Comparison of ENCODE assay signal across 15 cellular contexts in genomic region chr15:71471347-71471746, GRCh38.
DNase-seq lines count a peak whose midpoint lies in the region; ATAC-seq, FAIRE-seq and TF ChIP-seq lines count a peak whose summit lies in the region.
"Had no signal": no experiment of that assay in that cellular context is flagged by ENCODE, and none has a peak within 500 bp of the region (broad histone marks: within the 10 kb centered on the region; RNA-seq: fewer than 3 reads in every experiment).

No MANE protein-coding gene starts in this region.

- dilution Hi-C loops in keratinocyte (cut with MboI; ENCODE audit: extremely low pct_ligation_motif_present, low sequenced_read_pairs): no loop called here

- H3K9me2 ChIP-seq in PC-3 (replicated peaks; ENCODE audit: low read length) (no peaks in the 10 kb centered on the region), OCI-LY7 (ENCODE audit: insufficient read depth, low read length) (no peaks in the 10 kb centered on the region)

- H3K36me3 ChIP-seq in PC-3 (ENCODE audit: low read depth, low read length) (no peaks in the 10 kb centered on the region), keratinocyte (ENCODE audit: control insufficient read depth in 2 of 2, extremely low read depth in 1 of 2, insufficient read depth in 2 of 2, low read length in 2 of 2) (peaks cover 7 to 10% of the 10 kb centered on the region in 2 experiments), OCI-LY7 (ENCODE audit: insufficient read depth, low read length) (no peaks in the 10 kb centered on the region)
- H3K36me3 ChIP-seq in CD4-positive, alpha-beta memory T cell (ENCODE audit: insufficient read depth, low read length): no peaks in the 10 kb centered on the region
- H3K36me3 ChIP-seq: BE2C, gastroesophageal sphincter had no signal

- no peaks in the 10 kb centered on the region for H3K9me3 Mint-ChIP-seq in CD4-positive, alpha-beta memory T cell
- H3K9me3 Mint-ChIP-seq: effector memory CD8-positive, alpha-beta T cell had no signal

- H3K4me3 ChIP-seq in PC-3 (ENCODE audit: low read length) (no peak overlapping the region), keratinocyte (ENCODE audit: control insufficient read depth in 2 of 3, extremely low read depth in 1 of 3, insufficient read depth in 2 of 3, low read depth in 1 of 3, low read length in 3 of 3) (peak overlapping the region in 1 of 3 experiments; percentile 41), OCI-LY7 (ENCODE audit: low read depth, low read length, poor library complexity, severe bottlenecking) (no peak overlapping the region)
- H3K4me3 ChIP-seq in CD4-positive, alpha-beta memory T cell (ENCODE audit: low read length in 2 of 2): no peak overlapping the region
- H3K4me3 ChIP-seq: gastroesophageal sphincter had no signal

- H3K79me2 ChIP-seq in PC-3 (ENCODE audit: low read length): no peaks in the 10 kb centered on the region
- no peaks in the 10 kb centered on the region for H3K79me2 ChIP-seq in keratinocyte (ENCODE audit: control insufficient read depth, insufficient read depth, low read length)
- no peaks in the 10 kb centered on the region for H3K79me2 ChIP-seq in OCI-LY7 (ENCODE audit: insufficient read depth, low read depth, low read length)

- H4K20me1 ChIP-seq in PC-3 (ENCODE audit: low read length) (no peaks in the 10 kb centered on the region), keratinocyte (ENCODE audit: control insufficient read depth, extremely low read depth, insufficient read depth, low read length) (no peaks in the 10 kb centered on the region), OCI-LY7 (ENCODE audit: insufficient read depth, low read length) (no peaks in the 10 kb centered on the region)

- ATAC-seq in GM18511 (IDR thresholded peaks at IDR 0.05; ENCODE audit: unreplicated experiment): peak; percentile 76
- ATAC-seq in PC-3: no peak
- ATAC-seq: effector memory CD8-positive, alpha-beta T cell; gastroesophageal sphincter had no signal

- BruUV-seq in PC-3 (replicated peaks; lab: Mats Ljungman, UMichigan): no TSS peak
- no TSS peak for BruUV-seq in OCI-LY7 (replicated peaks; lab: Mats Ljungman, UMichigan)

- H3K4me3 Mint-ChIP-seq in CD4-positive, alpha-beta memory T cell: no peak overlapping the region
- H3K4me3 Mint-ChIP-seq: brain; effector memory CD8-positive, alpha-beta T cell had no signal

- H3K27ac ChIP-seq in PC-3 (ENCODE audit: low read length) (no peak overlapping the region), keratinocyte (ENCODE audit: control insufficient read depth, insufficient read depth, low read length) (peak overlapping the region; percentile 84), OCI-LY7 (ENCODE audit: low read depth, low read length, poor library complexity, severe bottlenecking) (no peak overlapping the region), substantia nigra (ENCODE audit: low read depth, low read length, poor library complexity, severe bottlenecking) (no peak overlapping the region)
- H3K27ac ChIP-seq in CD4-positive, alpha-beta memory T cell (ENCODE audit: low read depth, low read length): no peak overlapping the region
- H3K27ac ChIP-seq: gastroesophageal sphincter had no signal

- peaks cover 9% of the 10 kb centered on the region; the same call in 1 of the 2 replicates for H3K4me1 ChIP-seq in PC-3 (ENCODE audit: insufficient read depth, low read length)
- peaks cover 15% of the 10 kb centered on the region for H3K4me1 ChIP-seq in keratinocyte (ENCODE audit: control insufficient read depth, extremely low read depth, insufficient read depth, low read length)
- peaks cover 14% of the 10 kb centered on the region for H3K4me1 ChIP-seq in OCI-LY7 (ENCODE audit: insufficient read depth, low read length, poor library complexity, severe bottlenecking)
- H3K4me1 ChIP-seq in CD4-positive, alpha-beta memory T cell (ENCODE audit: insufficient read depth, low read length): no peaks in the 10 kb centered on the region
- H3K4me1 ChIP-seq: BE2C, gastroesophageal sphincter had no signal

- no peaks in the 10 kb centered on the region for H3K27me3 ChIP-seq in PC-3 (ENCODE audit: low read length)
- H3K27me3 ChIP-seq in keratinocyte (ENCODE audit: control insufficient read depth, extremely low read depth, insufficient read depth, low read length): no peaks in the 10 kb centered on the region
- no peaks in the 10 kb centered on the region for H3K27me3 ChIP-seq in CD4-positive, alpha-beta memory T cell (ENCODE audit: insufficient read depth, low read length)
- H3K27me3 ChIP-seq: BE2C, gastroesophageal sphincter had no signal

- no peak overlapping the region for H3K27ac Mint-ChIP-seq in CD4-positive, alpha-beta memory T cell
- H3K27ac Mint-ChIP-seq: effector memory CD8-positive, alpha-beta T cell had no signal

- H3K4me2 ChIP-seq in PC-3 (ENCODE audit: low read length) (no peak overlapping the region), keratinocyte (ENCODE audit: control insufficient read depth, extremely low read depth, insufficient read depth, low read depth, low read length) (peak overlapping the region; percentile 69), OCI-LY7 (ENCODE audit: low read length) (no peak overlapping the region)

- H3F3A ChIP-seq in PC-3 (ENCODE audit: low read length, unreplicated experiment): no peaks in the 10 kb centered on the region

- DNase-seq in EH (ENCODE audit: low read depth) (peak; percentile 35), PC-3 (peak; percentile 35), keratinocyte (ENCODE audit: low read depth, low spot score) (peak; percentile 81), OCI-LY7 (ENCODE audit: low spot score) (no peak), NCI-H748 treated with DMSO at 0.1 percent for 48 hours (lab: John Stamatoyannopoulos, UW) (no peak), substantia nigra (lab: John Stamatoyannopoulos, UW) (no peak)
- no peak for DNase-seq in CD4-positive, alpha-beta memory T cell
- DNase-seq: activated CD4-positive, CD25-positive, alpha-beta regulatory T cell treated with anti-CD3 and anti-CD28 coated beads, Interleukin-2, amount 50 U/mL, for 72 hours; BE2C; effector memory CD8-positive, alpha-beta T cell; kidney; NCI-H2107 had no signal

- peak; percentile 93 for FAIRE-seq in keratinocyte (lab: Jason Lieb, UNC)
- FAIRE-seq: kidney had no signal

- H2AFZ ChIP-seq in PC-3 (ENCODE audit: low read length): no peak overlapping the region
- H2AFZ ChIP-seq in keratinocyte (ENCODE audit: control insufficient read depth, low read length): no peak overlapping the region
- H2AFZ ChIP-seq in OCI-LY7 (ENCODE audit: low read length): no peak overlapping the region

- H3K9me3 ChIP-seq in PC-3 (ENCODE audit: low read length): no peaks in the 10 kb centered on the region
- H3K9me3 ChIP-seq in keratinocyte (ENCODE audit: control insufficient read depth, low read depth, low read length): no peaks in the 10 kb centered on the region
- no peaks in the 10 kb centered on the region for H3K9me3 ChIP-seq in OCI-LY7 (ENCODE audit: low read length)
- no peaks in the 10 kb centered on the region for H3K9me3 ChIP-seq in CD4-positive, alpha-beta memory T cell (ENCODE audit: control insufficient read depth in 1 of 2, low read length in 2 of 2)
- H3K9me3 ChIP-seq: BE2C, gastroesophageal sphincter had no signal

- intact Hi-C loops in PC-3 (cut with micrococcal nuclease) (no loop called here), OCI-LY7 (cut with micrococcal nuclease; ENCODE audit: unreplicated experiment) (no loop called here)
- intact Hi-C loops in CD4-positive, alpha-beta memory T cell (cut with micrococcal nuclease): no loop called here

- peaks cover 0 to 3% of the 10 kb centered on the region in 2 donors for H3K27me3 Mint-ChIP-seq in CD4-positive, alpha-beta memory T cell
- H3K27me3 Mint-ChIP-seq: brain had no signal

- H3K36me3 Mint-ChIP-seq in CD4-positive, alpha-beta memory T cell: no peaks in the 10 kb centered on the region
- H3K36me3 Mint-ChIP-seq: brain had no signal

- H3K9me1 ChIP-seq in keratinocyte (ENCODE audit: control insufficient read depth, extremely low read depth, insufficient read depth, low read length): no peaks in the 10 kb centered on the region

- POLR2A ChIA-PET in PC-3 (lab: Charles Lee; ENCODE audit: unreplicated experiment): no interaction called here
- POLR2A ChIA-PET in OCI-LY7 (lab: Charles Lee): no interaction called here
- POLR2A ChIA-PET in CD4-positive, alpha-beta memory T cell (lab: Charles Lee; ENCODE audit: partially characterized antibody): no interaction called here

- CTCF ChIA-PET in PC-3 (lab: Charles Lee): no interaction called here
- CTCF ChIA-PET in OCI-LY7 (lab: Charles Lee; ENCODE audit: unreplicated experiment): no interaction called here
- CTCF ChIA-PET in CD4-positive, alpha-beta memory T cell (lab: Charles Lee; ENCODE audit: partially characterized antibody): no interaction called here

- H3K9ac ChIP-seq in PC-3 (ENCODE audit: low read length): no peak overlapping the region
- H3K9ac ChIP-seq in keratinocyte (ENCODE audit: control insufficient read depth, extremely low read depth, insufficient read depth, low read length): peak overlapping the region; percentile 50

- H3K4me1 Mint-ChIP-seq in CD4-positive, alpha-beta memory T cell: no peaks in the 10 kb centered on the region

- no peak for TF ChIP-seq CTCF in PC-3 (conservative IDR thresholded peaks at IDR 0.05; ENCODE audit: low read depth, low read length)
- no peak for TF ChIP-seq CTCF in keratinocyte (optimal IDR thresholded peaks at IDR 0.05 in 1 of 3, IDR thresholded peaks at IDR 0.05 in 1 of 3, conservative IDR thresholded peaks at IDR 0.05 in 1 of 3; ENCODE audit: extremely low read depth in 1 of 3, insufficient read depth in 2 of 3, low read length in 3 of 3)
- TF ChIP-seq CTCF in OCI-LY7 (conservative IDR thresholded peaks at IDR 0.05; ENCODE audit: low read length): no peak

Comparison
In these comparisons a context has a peak if more than half of its experiments do, and no peak if none do; other contexts are left out.
1. DNase-seq: peak in EH (single experiment), PC-3 (single experiment) and keratinocyte (single experiment); none in OCI-LY7 (single experiment), CD4-positive, alpha-beta memory T cell (0 of 5), NCI-H748 treated with DMSO at 0.1 percent for 48 hours (single experiment) and substantia nigra (0 of 49).